1 cellular context compared by ENCODE assay signal in genomic region chr2:119427756-119428155, GRCh38.
A peak's percentile ranks its signal among the peaks of the same experiment; 100 is the strongest.
TF ChIP-seq lines count a peak whose summit lies in the region.

No MANE protein-coding gene starts in this region.

TF ChIP-seq in HepG2, 621 proteins besides CTCF, POLR2A, EP300 and RAD21:
- TF ChIP-seq RORA (CRISPR knock-in tag; IDR thresholded peaks at IDR 0.05) = no peak
- no peak for TF ChIP-seq ZNF251 (CRISPR knock-in tag; IDR thresholded peaks at IDR 0.05)
- no peak for TF ChIP-seq ZBTB7A (CRISPR knock-in tag; IDR thresholded peaks at IDR 0.05)
- no peak for TF ChIP-seq ZSCAN20 (CRISPR knock-in tag; IDR thresholded peaks at IDR 0.05; ENCODE audit: borderline replicate concordance)
- TF ChIP-seq ZNF777 (CRISPR knock-in tag; IDR thresholded peaks at IDR 0.05) = no peak
- no peak for TF ChIP-seq MED1 (CRISPR knock-in tag; IDR thresholded peaks at IDR 0.05)
- no peak for TF ChIP-seq MLXIP (CRISPR knock-in tag; IDR thresholded peaks at IDR 0.05; ENCODE audit: borderline replicate concordance)
- TF ChIP-seq SP2 (CRISPR knock-in tag; IDR thresholded peaks at IDR 0.05) = 0 out of 2 replicates have a peak, but pooled peaks have one; percentile 33
- no peak for TF ChIP-seq ZNF160 (CRISPR knock-in tag; IDR thresholded peaks at IDR 0.05)
- 0 out of 2 replicates have a peak, but pooled peaks have one; percentile 25 for TF ChIP-seq DPF2 (CRISPR knock-in tag; IDR thresholded peaks at IDR 0.05; ENCODE audit: borderline replicate concordance, low read depth)
- no peak for TF ChIP-seq KIAA2018 (CRISPR knock-in tag; IDR thresholded peaks at IDR 0.05; ENCODE audit: borderline replicate concordance)
- no peak for TF ChIP-seq HNRNPLL (IDR thresholded peaks at IDR 0.05; ENCODE audit: low read depth, low read length, poor library complexity, severe bottlenecking)
- TF ChIP-seq HCFC1 (IDR thresholded peaks at IDR 0.05; ENCODE audit: low read depth, low read length) = no peak
- TF ChIP-seq ZNF772 (CRISPR knock-in tag; IDR thresholded peaks at IDR 0.05) = no peak
- no peak for TF ChIP-seq ZNF788 (CRISPR knock-in tag; IDR thresholded peaks at IDR 0.05; ENCODE audit: borderline replicate concordance)
- TF ChIP-seq LRRFIP1 (CRISPR knock-in tag; conservative IDR thresholded peaks at IDR 0.05) = no peak
- no peak for TF ChIP-seq ZNF234 (CRISPR knock-in tag; conservative IDR thresholded peaks at IDR 0.05)
- TF ChIP-seq ZNF280D (CRISPR knock-in tag; IDR thresholded peaks at IDR 0.05) = no peak
- TF ChIP-seq ZNF543 (CRISPR knock-in tag; IDR thresholded peaks at IDR 0.05) = 0 out of 2 replicates have a peak, but pooled peaks have one; percentile 32
- TF ChIP-seq SOX6 (IDR thresholded peaks at IDR 0.05) = no peak
- TF ChIP-seq SOX6 (CRISPR knock-in tag; IDR thresholded peaks at IDR 0.05) = no peak
- TF ChIP-seq RBM39 (IDR thresholded peaks at IDR 0.05; ENCODE audit: low read depth, low read length, poor library complexity, severe bottlenecking) = no peak
- TF ChIP-seq ZSCAN22 (CRISPR knock-in tag; IDR thresholded peaks at IDR 0.05) = no peak
- no peak for TF ChIP-seq ZNF17 (CRISPR knock-in tag; IDR thresholded peaks at IDR 0.05)
TF ChIP-seq in HepG2: peak in this region for 3.
